Comparison of ENCODE assay signal across 4 cellular contexts in the genomic region with DNA sequence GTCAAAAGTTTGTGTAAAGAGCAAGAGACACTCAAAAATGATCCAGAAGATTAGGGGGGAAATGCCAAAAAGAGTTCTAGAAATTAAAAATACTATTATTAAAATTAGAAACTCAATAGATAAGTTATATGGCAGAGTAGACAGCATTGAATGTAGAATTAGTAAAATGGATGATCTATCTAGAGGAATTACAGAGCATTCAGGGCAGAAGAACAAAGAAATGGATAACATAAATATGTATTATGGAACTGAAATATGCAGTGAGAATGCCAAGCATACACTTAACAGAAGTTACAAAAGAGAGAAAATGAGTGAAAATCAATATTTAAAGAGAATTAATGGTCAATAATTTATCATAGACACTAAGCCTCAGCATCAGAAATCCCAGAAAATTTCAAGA. TPM values are rescaled to one million over a fixed set of nuclear protein-coding genes. Genes with fewer than 3 reads are reported as not detected.
"Had no signal": no experiment of that assay in that cellular context is flagged by ENCODE, and none has a peak within 500 bp of the region (broad histone marks: within the 10 kb centered on the region; RNA-seq: fewer than 3 reads in every experiment).

No MANE protein-coding gene starts in this region.

- DNase-seq: GDM1, GF-D8 had no signal

- H3K4me3 ChIP-seq: GM12878 had no signal

- ATAC-seq: GM12878 had no signal

RNA-seq across cellular contexts. Expression of a gene that starts 33.2 kb away (rescaled TPM):
- total RNA-seq: G401, GM12878 had no signal
- polyA plus RNA-seq: GM12878 had no signal

RNA-seq across cellular contexts. Expression of a gene that starts 53.9 kb away (rescaled TPM):
- total RNA-seq: G401, GM12878 had no signal
- polyA plus RNA-seq: GM12878 had no signal

RNA-seq across cellular contexts. Expression of a gene that starts 56.3 kb away (rescaled TPM):
- total RNA-seq: G401, GM12878 had no signal
- polyA plus RNA-seq: GM12878 had no signal
